In the genomic region with DNA sequence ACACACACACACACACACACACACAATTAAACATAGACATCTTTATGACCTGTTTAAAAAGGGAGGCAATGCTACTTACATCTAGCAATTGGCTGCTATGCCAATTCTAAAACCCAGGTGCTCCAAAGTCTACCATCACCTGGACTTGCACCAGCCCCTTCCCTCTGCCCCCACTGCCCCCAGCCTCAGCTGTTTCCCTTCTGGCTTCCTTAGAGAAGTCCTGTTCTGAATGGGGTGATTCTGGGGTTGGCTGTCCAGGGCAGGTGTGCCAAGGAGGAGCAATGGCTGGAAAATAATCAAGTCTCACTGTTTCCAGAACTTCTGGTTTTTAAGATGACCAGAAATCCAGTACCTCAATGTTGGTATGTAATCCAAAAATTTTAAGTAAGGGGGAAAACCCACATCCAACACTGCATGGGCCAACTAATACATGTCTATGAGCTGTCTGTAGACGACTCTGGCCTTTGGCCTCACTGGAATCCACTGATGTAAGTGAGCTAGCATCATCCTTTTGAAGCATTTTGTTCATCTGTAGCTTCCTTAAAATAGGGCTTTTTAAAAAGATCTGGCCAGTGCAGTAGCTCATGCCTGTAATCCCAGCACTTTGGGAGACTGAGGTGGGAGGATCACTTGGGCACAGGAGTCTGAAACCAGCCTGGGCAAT, we compare ENCODE assay signal across 17 cellular contexts. TPM values are rescaled to one million over a fixed set of nuclear protein-coding genes. Genes with fewer than 3 reads are reported as not detected.
DNase-seq lines count a peak whose midpoint lies in the region; ATAC-seq and TF ChIP-seq lines count a peak whose summit lies in the region.
"Had no signal": no experiment of that assay in that cellular context is flagged by ENCODE, and none has a peak within 500 bp of the region (broad histone marks: within the 10 kb centered on the region; RNA-seq: fewer than 3 reads in every experiment).

No MANE protein-coding gene starts in this region.

- no peak for TF ChIP-seq CTCF in Panc1 (IDR thresholded peaks at IDR 0.05)
- no peak for TF ChIP-seq CTCF in ovary (IDR thresholded peaks at IDR 0.05)

- no peak overlapping the region for H3K27ac ChIP-seq in Panc1 (ENCODE audit: low read length)
- no peak overlapping the region for H3K27ac ChIP-seq in skeletal muscle tissue (ENCODE audit: low read depth, low read length)
- H3K27ac ChIP-seq in ovary, result no peak overlapping the region
- H3K27ac ChIP-seq: thyroid gland had no signal

- H3K36me3 ChIP-seq in Panc1 (ENCODE audit: control insufficient read depth, insufficient read depth, low read length) (no peaks in the 10 kb centered on the region; the same call in 1 of the 2 replicates), skeletal muscle tissue (ENCODE audit: control insufficient read depth in 3 of 3, insufficient read depth in 3 of 3, low read length in 3 of 3) (peaks cover 28 to 32% (median 28%) of the 10 kb centered on the region in 3 donors), ovary (no peaks in the 10 kb centered on the region)

- 40 to 58% (median 44%) methylated on average over 1 of the region's 1 CpG for whole genome bisulfite sequencing in ovary, 3 donors

- TSS peak; percentile 50 for BruUV-seq in Panc1 (replicated peaks; lab: Mats Ljungman, UMichigan)

- no peaks in the 10 kb centered on the region for H3K9me3 Mint-ChIP-seq in activated T-cell treated with anti-CD3 and anti-CD28 coated beads, Interleukin-2, amount 50 U/mL, for 24 hours
- H3K9me3 Mint-ChIP-seq: nephron progenitor cell had no signal

- H3K9ac ChIP-seq in skeletal muscle tissue (ENCODE audit: low read depth in 1 of 3, low read length in 3 of 3), result peak overlapping the region in 2 of 3 donors; percentile 12 to 16

- no peak overlapping the region for H3K27ac Mint-ChIP-seq in activated T-cell treated with anti-CD3 and anti-CD28 coated beads, Interleukin-2, amount 50 U/mL, for 24 hours

- POLR2A ChIA-PET in Panc1 (lab: Charles Lee), result no interaction called here

- H3K4me3 Mint-ChIP-seq in activated T-cell treated with anti-CD3 and anti-CD28 coated beads, Interleukin-2, amount 50 U/mL, for 24 hours, result peak overlapping the region; percentile 94

- intact Hi-C loops in Panc1 (cut with micrococcal nuclease; ENCODE audit: unreplicated experiment), result no loop called here
- intact Hi-C loops in ovary (cut with DNase I), result no loop called here

- peaks cover 50% of the 10 kb centered on the region for H3K4me1 Mint-ChIP-seq in activated T-cell treated with anti-CD3 and anti-CD28 coated beads, Interleukin-2, amount 50 U/mL, for 24 hours (ENCODE audit: low read depth)

- TF ChIP-seq EP300 in ovary (IDR thresholded peaks at IDR 0.05), result no peak

- H3K9me3 ChIP-seq in Panc1 (ENCODE audit: control insufficient read depth, insufficient read depth, low read depth, low read length) (no peaks in the 10 kb centered on the region), skeletal muscle tissue (ENCODE audit: control insufficient read depth in 3 of 3, low read length in 3 of 3) (no peaks in the 10 kb centered on the region), ovary (no peaks in the 10 kb centered on the region)
- H3K9me3 ChIP-seq: thyroid gland had no signal

- H3K4me3 ChIP-seq in Panc1 (ENCODE audit: low read depth in 2 of 2, low read length in 2 of 2) (no peak overlapping the region), skeletal muscle tissue (ENCODE audit: low read length in 3 of 3) (no peak overlapping the region), ovary (no peak overlapping the region)
- H3K4me3 ChIP-seq: thyroid gland had no signal

- H3K36me3 Mint-ChIP-seq in activated T-cell treated with anti-CD3 and anti-CD28 coated beads, Interleukin-2, amount 50 U/mL, for 24 hours (ENCODE audit: low read depth), result peaks cover 39% of the 10 kb centered on the region

- no peaks in the 10 kb centered on the region for H3K27me3 Mint-ChIP-seq in activated T-cell treated with anti-CD3 and anti-CD28 coated beads, Interleukin-2, amount 50 U/mL, for 24 hours

- H3K4me1 ChIP-seq in Panc1 (ENCODE audit: control insufficient read depth, insufficient read depth, low read length) (peaks cover 24% of the 10 kb centered on the region), skeletal muscle tissue (ENCODE audit: control insufficient read depth in 3 of 3, insufficient read depth in 3 of 3, low read length in 3 of 3) (peaks cover 37 to 40% (median 38%) of the 10 kb centered on the region in 3 donors), ovary (ENCODE audit: insufficient read depth) (peaks cover 5% of the 10 kb centered on the region)

- ATAC-seq in Panc1, result no peak
- ATAC-seq: left ventricle myocardium superior had no signal

- CTCF ChIA-PET in Panc1 (lab: Charles Lee), result interaction anchor here (0.7 kb wide), 1 partner anchor 152 kb away, joined by 4 read pairs; no protein-coding TSS in a partner anchor

- in situ Hi-C loops in Panc1 (cut with HindIII; ENCODE audit: low pct_unique_long_range_greater_than_20kb, low sequenced_read_pairs), result no loop called here

- DNase-seq in activated T-cell treated with anti-CD3 and anti-CD28 coated beads, Interleukin-2, amount 50 U/mL, for 24 hours, result peak; percentile 14
- DNase-seq in activated T-cell treated with anti-CD3 and anti-CD28 coated beads for 4 hours, result no peak
- DNase-seq in Panc1 (ENCODE audit: low read depth, low spot score), result no peak
- peak; percentile 49 for DNase-seq in islet precursor cell
- no peak for DNase-seq in ovary
- DNase-seq in hippocampal formation (lab: John Stamatoyannopoulos, UW), result no peak
- no peak for DNase-seq in inferior parietal cortex (ENCODE audit: extremely low spot score)
- DNase-seq: activated gamma-delta T cell; left ventricle myocardium superior; NCI-H2081 treated with DMSO at 0.1 percent for 48 hours; NCI-H774; nephron progenitor cell; stimulated activated CD4-positive, alpha-beta T cell treated with anti-CD3 and anti-CD28 coated beads, Interleukin-4, amount 100 ng/mL, for 24 hours; thyroid gland had no signal

- no peak for TF ChIP-seq POLR2A in ovary (IDR thresholded peaks at IDR 0.05)

- H3K27me3 ChIP-seq in Panc1 (ENCODE audit: control insufficient read depth, insufficient read depth, low read length) (no peaks in the 10 kb centered on the region), skeletal muscle tissue (ENCODE audit: control insufficient read depth in 3 of 3, insufficient read depth in 3 of 3, low read length in 3 of 3) (no peaks in the 10 kb centered on the region), ovary (no peaks in the 10 kb centered on the region)
- H3K27me3 ChIP-seq: thyroid gland had no signal

RNA-seq across cellular contexts. Expression of gene IFT20, which starts 2.1 kb away (rescaled TPM):
- total RNA-seq in Panc1 (2021; ENCODE audit: unreplicated experiment) (25.4 TPM), skeletal muscle tissue (19.8 TPM), ovary (10 to 100 TPM; 20.2 to 49.2 (median 24.3) TPM)
- 22.1 TPM for polyA plus RNA-seq in Panc1 (2012; ENCODE audit: insufficient read length)
- polyA plus RNA-seq in ovary, result 10 to 100 TPM; 39.4 to 44.3 TPM

RNA-seq across cellular contexts. Expression of gene TNFAIP1, which starts 2.3 kb away (rescaled TPM):
- total RNA-seq in Panc1 (2021; ENCODE audit: unreplicated experiment), result 55.8 TPM
- polyA plus RNA-seq in Panc1 (2012; ENCODE audit: insufficient read length), result 63.6 TPM
- 18.8 TPM for total RNA-seq in skeletal muscle tissue
- 10 to 100 TPM; 13.5 to 36.3 (median 31.5) TPM for total RNA-seq in ovary
- polyA plus RNA-seq in ovary, result 10 to 100 TPM; 13.4 to 37.9 TPM

RNA-seq across cellular contexts. Expression of gene TMEM97, which starts 14.2 kb away (rescaled TPM):
- total RNA-seq in Panc1 (2021; ENCODE audit: unreplicated experiment) (78.7 TPM), skeletal muscle tissue (12.5 TPM), ovary (10 to 100 TPM; 18.7 to 74.4 (median 26.0) TPM)
- 38.4 TPM for polyA plus RNA-seq in Panc1 (2012; ENCODE audit: insufficient read length)
- 10 to 100 TPM; 20.3 to 93.0 TPM for polyA plus RNA-seq in ovary

RNA-seq across cellular contexts. Expression of gene POLDIP2, which starts 24.1 kb away (rescaled TPM):
- total RNA-seq in Panc1 (2021; ENCODE audit: unreplicated experiment), result 175 TPM
- polyA plus RNA-seq in Panc1 (2012; ENCODE audit: insufficient read length), result 163 TPM
- total RNA-seq in skeletal muscle tissue, result 44.4 TPM
- 10 to 100 TPM; 37.4 to 82.6 (median 59.6) TPM for total RNA-seq in ovary
- polyA plus RNA-seq in ovary, result 100 to 1,000 TPM in 1 of 2 donors, 10 to 100 TPM in 1; 43.4 to 110 TPM

RNA-seq across cellular contexts. Expression of gene SEBOX, which starts 31.8 kb away (rescaled TPM):
- total RNA-seq in Panc1 (2021; ENCODE audit: unreplicated experiment) (not detected), skeletal muscle tissue (not detected), ovary (not detected)
- polyA plus RNA-seq in Panc1 (2012; ENCODE audit: insufficient read length), result not detected
- not detected for polyA plus RNA-seq in ovary
- total RNA-seq: left ventricle myocardium superior, M059J, RPMI7951, thyroid gland had no signal

Comparison
In these comparisons a context has a peak if more than half of its experiments do, and no peak if none do; other contexts are left out.
1. DNase-seq: peak in activated T-cell treated with anti-CD3 and anti-CD28 coated beads, Interleukin-2, amount 50 U/mL, for 24 hours (single experiment) and islet precursor cell (single experiment); none in activated T-cell treated with anti-CD3 and anti-CD28 coated beads for 4 hours (single experiment), Panc1 (single experiment), ovary (0 of 5), hippocampal formation (0 of 2) and inferior parietal cortex (single experiment).